3 cellular contexts compared by ENCODE assay signal in the genomic region with DNA sequence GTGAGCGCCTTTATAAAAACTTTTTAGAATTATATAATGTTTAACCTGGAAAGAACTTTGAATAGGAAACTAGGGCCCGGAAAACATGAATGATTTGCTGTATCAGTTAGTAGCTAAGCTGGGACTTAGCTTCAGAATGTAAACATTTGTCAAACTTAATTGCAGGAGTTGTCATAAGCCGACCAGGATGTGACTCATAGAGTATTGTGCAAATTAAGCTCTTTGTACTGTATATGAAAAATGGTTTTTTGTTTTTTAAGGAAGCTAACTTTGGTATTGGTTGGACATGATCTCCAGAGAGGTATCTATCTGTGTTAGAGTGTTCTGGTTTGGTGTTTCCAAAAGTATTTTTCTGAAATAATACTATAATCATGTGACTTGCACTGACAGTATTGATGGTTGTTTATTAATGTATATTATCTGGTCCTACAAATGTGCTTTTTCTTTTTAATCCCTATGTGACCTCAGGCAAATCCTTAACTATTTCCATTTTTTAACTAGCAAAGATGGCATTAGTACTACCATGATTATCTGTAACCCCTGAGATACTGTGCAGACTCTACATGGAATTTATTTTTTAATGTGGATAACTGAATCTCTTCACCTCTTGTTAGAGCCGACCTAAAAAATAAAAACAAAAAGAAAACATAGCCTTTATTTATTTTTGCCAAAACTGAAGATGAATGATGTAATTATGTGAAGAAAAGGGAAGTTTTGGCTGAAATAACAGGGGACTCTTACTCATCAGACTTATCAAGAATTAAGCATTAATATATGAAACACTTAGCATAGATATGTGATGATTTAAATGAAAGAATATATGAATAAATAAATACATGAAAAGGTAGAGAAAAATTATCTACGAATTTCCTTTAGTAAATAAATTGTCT.
A peak's percentile ranks its signal among the peaks of the same experiment; 100 is the strongest.
TF ChIP-seq lines count a peak whose summit lies in the region.

No MANE protein-coding gene starts in this region.

TF ChIP-seq in HCT116, 20 proteins besides CTCF, POLR2A, EP300 and RAD21 (continues in another document):
- peak; percentile 42; the same call in 1 of the 2 replicates for TF ChIP-seq SP1 (IDR thresholded peaks at IDR 0.05; ENCODE audit: low read depth)
- TF ChIP-seq EZH2 (IDR thresholded peaks at IDR 0.05), result no peak
- TF ChIP-seq CBX3 (IDR thresholded peaks at IDR 0.05; ENCODE audit: low read depth), result 0 out of 2 replicates have a peak, but pooled peaks have one; percentile 26
- TF ChIP-seq ELF1 (IDR thresholded peaks at IDR 0.05; ENCODE audit: borderline replicate concordance, low read depth), result no peak
- TF ChIP-seq CEBPB (IDR thresholded peaks at IDR 0.05; ENCODE audit: low read depth), result peak; percentile 94
- no peak for TF ChIP-seq YY1 (IDR thresholded peaks at IDR 0.05; ENCODE audit: extremely low read depth, insufficient replicate concordance, low read depth, low read length)
- TF ChIP-seq EGR1 (IDR thresholded peaks at IDR 0.05; ENCODE audit: low read depth), result no peak
- TF ChIP-seq, protein P1, sequence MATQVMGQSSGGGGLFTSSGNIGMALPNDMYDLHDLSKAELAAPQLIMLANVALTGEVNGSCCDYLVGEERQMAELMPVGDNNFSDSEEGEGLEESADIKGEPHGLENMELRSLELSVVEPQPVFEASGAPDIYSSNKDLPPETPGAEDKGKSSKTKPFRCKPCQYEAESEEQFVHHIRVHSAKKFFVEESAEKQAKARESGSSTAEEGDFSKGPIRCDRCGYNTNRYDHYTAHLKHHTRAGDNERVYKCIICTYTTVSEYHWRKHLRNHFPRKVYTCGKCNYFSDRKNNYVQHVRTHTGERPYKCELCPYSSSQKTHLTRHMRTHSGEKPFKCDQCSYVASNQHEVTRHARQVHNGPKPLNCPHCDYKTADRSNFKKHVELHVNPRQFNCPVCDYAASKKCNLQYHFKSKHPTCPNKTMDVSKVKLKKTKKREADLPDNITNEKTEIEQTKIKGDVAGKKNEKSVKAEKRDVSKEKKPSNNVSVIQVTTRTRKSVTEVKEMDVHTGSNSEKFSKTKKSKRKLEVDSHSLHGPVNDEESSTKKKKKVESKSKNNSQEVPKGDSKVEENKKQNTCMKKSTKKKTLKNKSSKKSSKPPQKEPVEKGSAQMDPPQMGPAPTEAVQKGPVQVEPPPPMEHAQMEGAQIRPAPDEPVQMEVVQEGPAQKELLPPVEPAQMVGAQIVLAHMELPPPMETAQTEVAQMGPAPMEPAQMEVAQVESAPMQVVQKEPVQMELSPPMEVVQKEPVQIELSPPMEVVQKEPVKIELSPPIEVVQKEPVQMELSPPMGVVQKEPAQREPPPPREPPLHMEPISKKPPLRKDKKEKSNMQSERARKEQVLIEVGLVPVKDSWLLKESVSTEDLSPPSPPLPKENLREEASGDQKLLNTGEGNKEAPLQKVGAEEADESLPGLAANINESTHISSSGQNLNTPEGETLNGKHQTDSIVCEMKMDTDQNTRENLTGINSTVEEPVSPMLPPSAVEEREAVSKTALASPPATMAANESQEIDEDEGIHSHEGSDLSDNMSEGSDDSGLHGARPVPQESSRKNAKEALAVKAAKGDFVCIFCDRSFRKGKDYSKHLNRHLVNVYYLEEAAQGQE (IDR thresholded peaks at IDR 0.05; ENCODE audit: low read depth), result no peak
- TF ChIP-seq JUND (IDR thresholded peaks at IDR 0.05), result peak; percentile 62
- TF ChIP-seq TCF7L2 (IDR thresholded peaks at IDR 0.05; ENCODE audit: borderline replicate concordance, extremely low read depth, insufficient read depth, insufficient read length), result no peak
- no peak for TF ChIP-seq POLR2AphosphoS5 (IDR thresholded peaks at IDR 0.05; ENCODE audit: low read depth, low read length)
- TF ChIP-seq, protein P2, sequence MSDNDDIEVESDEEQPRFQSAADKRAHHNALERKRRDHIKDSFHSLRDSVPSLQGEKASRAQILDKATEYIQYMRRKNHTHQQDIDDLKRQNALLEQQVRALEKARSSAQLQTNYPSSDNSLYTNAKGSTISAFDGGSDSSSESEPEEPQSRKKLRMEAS (IDR thresholded peaks at IDR 0.05), result no peak
- TF ChIP-seq SIN3A (IDR thresholded peaks at IDR 0.05; ENCODE audit: low read depth), result no peak
- TF ChIP-seq FOSL1 (IDR thresholded peaks at IDR 0.05; ENCODE audit: low read depth), result peak; percentile 70
- no peak for TF ChIP-seq EZH2phosphoT487 (IDR thresholded peaks at IDR 0.05; ENCODE audit: borderline replicate concordance)

TF ChIP-seq in WTC11, 78 proteins besides CTCF, POLR2A, EP300 and RAD21:
- TF ChIP-seq TEAD1 (CRISPR knock-in tag; IDR thresholded peaks at IDR 0.05) (no peak), NFYB (CRISPR knock-in tag; conservative IDR thresholded peaks at IDR 0.05; ENCODE audit: low read depth) (no peak), GABPB1 (CRISPR knock-in tag; IDR thresholded peaks at IDR 0.05) (peak; percentile 93), ZNF396 (CRISPR knock-in tag; IDR thresholded peaks at IDR 0.05; ENCODE audit: borderline replicate concordance) (no peak), IRF2 (CRISPR knock-in tag; IDR thresholded peaks at IDR 0.05; ENCODE audit: borderline replicate concordance, low read depth) (no peak)
- TF ChIP-seq, protein P3, sequence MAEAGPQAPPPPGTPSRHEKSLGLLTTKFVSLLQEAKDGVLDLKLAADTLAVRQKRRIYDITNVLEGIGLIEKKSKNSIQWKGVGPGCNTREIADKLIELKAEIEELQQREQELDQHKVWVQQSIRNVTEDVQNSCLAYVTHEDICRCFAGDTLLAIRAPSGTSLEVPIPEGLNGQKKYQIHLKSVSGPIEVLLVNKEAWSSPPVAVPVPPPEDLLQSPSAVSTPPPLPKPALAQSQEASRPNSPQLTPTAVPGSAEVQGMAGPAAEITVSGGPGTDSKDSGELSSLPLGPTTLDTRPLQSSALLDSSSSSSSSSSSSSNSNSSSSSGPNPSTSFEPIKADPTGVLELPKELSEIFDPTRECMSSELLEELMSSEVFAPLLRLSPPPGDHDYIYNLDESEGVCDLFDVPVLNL (CRISPR knock-in tag; IDR thresholded peaks at IDR 0.05; ENCODE audit: borderline replicate concordance, low read depth), result no peak
TF ChIP-seq in WTC11: peak in this region for 1.

TF ChIP-seq in GM23338, 12 proteins besides CTCF, POLR2A, EP300 and RAD21:
- TF ChIP-seq POLR2AphosphoS5 (IDR thresholded peaks at IDR 0.05; ENCODE audit: low read depth) (no peak), EZH2phosphoT487 (IDR thresholded peaks at IDR 0.05; ENCODE audit: unreplicated experiment) (no peak), EZH2 (IDR thresholded peaks at IDR 0.05; ENCODE audit: low read depth, unreplicated experiment) (no peak), ZNF114 (CRISPR knock-in tag; IDR thresholded peaks at IDR 0.05) (no peak), ZNF331 (CRISPR knock-in tag; IDR thresholded peaks at IDR 0.05; ENCODE audit: low read depth) (no peak), NANOG (IDR thresholded peaks at IDR 0.05; ENCODE audit: borderline replicate concordance) (no peak), JUNB (IDR thresholded peaks at IDR 0.05; ENCODE audit: unreplicated experiment) (no peak), STAT1 (IDR thresholded peaks at IDR 0.05; ENCODE audit: unreplicated experiment) (no peak), CREB1 (CRISPR knock-in tag; IDR thresholded peaks at IDR 0.05; ENCODE audit: low read depth) (no peak)
- TF ChIP-seq, protein P1 (IDR thresholded peaks at IDR 0.05; ENCODE audit: unreplicated experiment), result no peak
- TF ChIP-seq, protein P4, sequence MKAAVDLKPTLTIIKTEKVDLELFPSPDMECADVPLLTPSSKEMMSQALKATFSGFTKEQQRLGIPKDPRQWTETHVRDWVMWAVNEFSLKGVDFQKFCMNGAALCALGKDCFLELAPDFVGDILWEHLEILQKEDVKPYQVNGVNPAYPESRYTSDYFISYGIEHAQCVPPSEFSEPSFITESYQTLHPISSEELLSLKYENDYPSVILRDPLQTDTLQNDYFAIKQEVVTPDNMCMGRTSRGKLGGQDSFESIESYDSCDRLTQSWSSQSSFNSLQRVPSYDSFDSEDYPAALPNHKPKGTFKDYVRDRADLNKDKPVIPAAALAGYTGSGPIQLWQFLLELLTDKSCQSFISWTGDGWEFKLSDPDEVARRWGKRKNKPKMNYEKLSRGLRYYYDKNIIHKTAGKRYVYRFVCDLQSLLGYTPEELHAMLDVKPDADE (IDR thresholded peaks at IDR 0.05), result no peak
- TF ChIP-seq, protein P5, sequence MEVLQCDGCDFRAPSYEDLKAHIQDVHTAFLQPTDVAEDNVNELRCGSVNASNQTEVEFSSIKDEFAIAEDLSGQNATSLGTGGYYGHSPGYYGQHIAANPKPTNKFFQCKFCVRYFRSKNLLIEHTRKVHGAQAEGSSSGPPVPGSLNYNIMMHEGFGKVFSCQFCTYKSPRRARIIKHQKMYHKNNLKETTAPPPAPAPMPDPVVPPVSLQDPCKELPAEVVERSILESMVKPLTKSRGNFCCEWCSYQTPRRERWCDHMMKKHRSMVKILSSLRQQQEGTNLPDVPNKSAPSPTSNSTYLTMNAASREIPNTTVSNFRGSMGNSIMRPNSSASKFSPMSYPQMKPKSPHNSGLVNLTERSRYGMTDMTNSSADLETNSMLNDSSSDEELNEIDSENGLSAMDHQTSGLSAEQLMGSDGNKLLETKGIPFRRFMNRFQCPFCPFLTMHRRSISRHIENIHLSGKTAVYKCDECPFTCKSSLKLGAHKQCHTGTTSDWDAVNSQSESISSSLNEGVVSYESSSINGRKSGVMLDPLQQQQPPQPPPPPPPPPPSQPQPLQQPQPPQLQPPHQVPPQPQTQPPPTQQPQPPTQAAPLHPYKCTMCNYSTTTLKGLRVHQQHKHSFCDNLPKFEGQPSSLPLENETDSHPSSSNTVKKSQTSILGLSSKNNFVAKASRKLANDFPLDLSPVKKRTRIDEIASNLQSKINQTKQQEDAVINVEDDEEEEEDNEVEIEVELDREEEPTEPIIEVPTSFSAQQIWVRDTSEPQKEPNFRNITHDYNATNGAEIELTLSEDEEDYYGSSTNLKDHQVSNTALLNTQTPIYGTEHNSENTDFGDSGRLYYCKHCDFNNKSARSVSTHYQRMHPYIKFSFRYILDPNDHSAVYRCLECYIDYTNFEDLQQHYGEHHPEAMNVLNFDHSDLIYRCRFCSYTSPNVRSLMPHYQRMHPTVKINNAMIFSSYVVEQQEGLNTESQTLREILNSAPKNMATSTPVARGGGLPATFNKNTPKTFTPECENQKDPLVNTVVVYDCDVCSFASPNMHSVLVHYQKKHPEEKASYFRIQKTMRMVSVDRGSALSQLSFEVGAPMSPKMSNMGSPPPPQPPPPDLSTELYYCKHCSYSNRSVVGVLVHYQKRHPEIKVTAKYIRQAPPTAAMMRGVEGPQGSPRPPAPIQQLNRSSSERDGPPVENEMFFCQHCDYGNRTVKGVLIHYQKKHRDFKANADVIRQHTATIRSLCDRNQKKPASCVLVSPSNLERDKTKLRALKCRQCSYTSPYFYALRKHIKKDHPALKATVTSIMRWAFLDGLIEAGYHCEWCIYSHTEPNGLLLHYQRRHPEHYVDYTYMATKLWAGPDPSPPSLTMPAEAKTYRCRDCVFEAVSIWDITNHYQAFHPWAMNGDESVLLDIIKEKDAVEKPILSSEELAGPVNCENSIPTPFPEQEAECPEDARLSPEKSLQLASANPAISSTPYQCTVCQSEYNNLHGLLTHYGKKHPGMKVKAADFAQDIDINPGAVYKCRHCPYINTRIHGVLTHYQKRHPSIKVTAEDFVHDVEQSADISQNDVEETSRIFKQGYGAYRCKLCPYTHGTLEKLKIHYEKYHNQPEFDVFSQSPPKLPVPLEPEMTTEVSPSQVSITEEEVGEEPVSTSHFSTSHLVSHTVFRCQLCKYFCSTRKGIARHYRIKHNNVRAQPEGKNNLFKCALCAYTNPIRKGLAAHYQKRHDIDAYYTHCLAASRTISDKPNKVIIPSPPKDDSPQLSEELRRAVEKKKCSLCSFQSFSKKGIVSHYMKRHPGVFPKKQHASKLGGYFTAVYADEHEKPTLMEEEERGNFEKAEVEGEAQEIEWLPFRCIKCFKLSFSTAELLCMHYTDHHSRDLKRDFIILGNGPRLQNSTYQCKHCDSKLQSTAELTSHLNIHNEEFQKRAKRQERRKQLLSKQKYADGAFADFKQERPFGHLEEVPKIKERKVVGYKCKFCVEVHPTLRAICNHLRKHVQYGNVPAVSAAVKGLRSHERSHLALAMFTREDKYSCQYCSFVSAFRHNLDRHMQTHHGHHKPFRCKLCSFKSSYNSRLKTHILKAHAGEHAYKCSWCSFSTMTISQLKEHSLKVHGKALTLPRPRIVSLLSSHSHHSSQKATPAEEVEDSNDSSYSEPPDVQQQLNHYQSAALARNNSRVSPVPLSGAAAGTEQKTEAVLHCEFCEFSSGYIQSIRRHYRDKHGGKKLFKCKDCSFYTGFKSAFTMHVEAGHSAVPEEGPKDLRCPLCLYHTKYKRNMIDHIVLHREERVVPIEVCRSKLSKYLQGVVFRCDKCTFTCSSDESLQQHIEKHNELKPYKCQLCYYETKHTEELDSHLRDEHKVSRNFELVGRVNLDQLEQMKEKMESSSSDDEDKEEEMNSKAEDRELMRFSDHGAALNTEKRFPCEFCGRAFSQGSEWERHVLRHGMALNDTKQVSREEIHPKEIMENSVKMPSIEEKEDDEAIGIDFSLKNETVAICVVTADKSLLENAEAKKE (CRISPR knock-in tag; IDR thresholded peaks at IDR 0.05), result no peak
TF ChIP-seq in GM23338: peak in this region for 0.
